18 cellular contexts compared by ENCODE assay signal in the genomic region with DNA sequence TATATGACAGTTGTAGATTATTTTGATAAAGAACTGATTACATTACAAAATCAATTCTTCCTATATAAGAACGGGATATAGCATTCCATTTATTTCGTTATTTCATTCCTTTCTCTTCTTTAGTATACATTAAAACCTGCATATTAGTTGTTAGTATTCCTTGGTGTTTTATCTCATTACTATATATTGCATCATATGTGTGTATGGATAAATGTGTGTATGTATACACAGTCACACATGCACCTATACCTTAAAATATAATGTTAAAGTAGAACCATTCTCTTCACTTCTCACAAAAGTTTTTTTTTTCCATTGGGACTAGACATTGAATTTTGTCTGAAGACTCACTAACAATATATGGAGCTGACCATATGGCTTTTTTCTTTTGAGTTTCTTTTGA. TPM values are rescaled to one million over a fixed set of nuclear protein-coding genes. Genes with fewer than 3 reads are reported as not detected.
DNase-seq lines count a peak whose midpoint lies in the region; ATAC-seq, FAIRE-seq and TF ChIP-seq lines count a peak whose summit lies in the region.
"Had no signal": no experiment of that assay in that cellular context is flagged by ENCODE, and none has a peak within 500 bp of the region (broad histone marks: within the 10 kb centered on the region; RNA-seq: fewer than 3 reads in every experiment).

No MANE protein-coding gene starts in this region.

- H3K4me2 ChIP-seq in A549 (no peak overlapping the region), HCT116 (ENCODE audit: low read length) (no peak overlapping the region), GM12878 (ENCODE audit: control insufficient read depth, insufficient read depth) (no peak overlapping the region)

- H3K27ac ChIP-seq in A549 (peak overlapping the region; percentile 78 to 92; a peak in 4 of 6 replicates), HCT116 (ENCODE audit: low read depth, low read length) (peak overlapping the region; percentile 97; the same call in 1 of the 2 replicates), GM12878 (ENCODE audit: control insufficient read depth, insufficient read depth) (no peak overlapping the region)

- in situ Hi-C loops in GM12878 (cut with MboI) = no loop called here

- TF ChIP-seq CTCF in A549 (IDR thresholded peaks at IDR 0.05) (no peak), HCT116 (IDR thresholded peaks at IDR 0.05 in 2 of 3, conservative IDR thresholded peaks at IDR 0.05 in 1 of 3; ENCODE audit: borderline replicate concordance in 1 of 3, insufficient read depth in 1 of 3, low read depth in 2 of 3, low read length in 2 of 3) (no peak), GM12878 (IDR thresholded peaks at IDR 0.05 in 2 of 3, conservative IDR thresholded peaks at IDR 0.05 in 1 of 3; ENCODE audit: control insufficient read depth in 2 of 3, extremely low read depth in 1 of 3, insufficient read depth in 1 of 3, low read depth in 3 of 3, low read length in 3 of 3) (no peak)

- no peak for DNase-seq in A549 (ENCODE audit: low read depth in 1 of 2, low spot score in 1 of 2)
- no peak for DNase-seq in HCT116 (ENCODE audit: low read depth, low spot score)
- no peak for DNase-seq in GM12878 (ENCODE audit: low read depth, low spot score)
- no peak for DNase-seq in EL
- DNase-seq in SW480 (ENCODE audit: low spot score) = no peak
- no peak for DNase-seq in DMS79 treated with DMSO at 0.1 percent for 48 hours (lab: John Stamatoyannopoulos, UW)
- DNase-seq: 8988T; C1 segment of cervical spinal cord; Calu3; CD4-positive, alpha-beta memory T cell; COR-L47; DMS153; GF-D8; GOT3 had no signal

- TF ChIP-seq RAD21 in A549 (conservative IDR thresholded peaks at IDR 0.05 in 1 of 2, IDR thresholded peaks at IDR 0.05 in 1 of 2) = no peak
- TF ChIP-seq RAD21 in HCT116 (IDR thresholded peaks at IDR 0.05; ENCODE audit: low read depth) = no peak
- TF ChIP-seq RAD21 in GM12878 (IDR thresholded peaks at IDR 0.05; ENCODE audit: insufficient read depth, low read depth, low read length) = no peak

- H3K4me3 ChIP-seq in A549 (no peak overlapping the region), HCT116 (replicated peaks in 1 of 2; ENCODE audit: low read depth in 1 of 2, low read length in 2 of 2) (no peak overlapping the region), GM12878 (no peak overlapping the region)
- H3K4me3 ChIP-seq: HAP-1 had no signal

- 89% methylated on average over 2 of the region's 2 CpGs for WGBS in A549 (ENCODE audit: missing lambda C conversion rate)
- 50% methylated on average over 2 of the region's 2 CpGs for WGBS in GM12878 (ENCODE audit: insufficient coverage, insufficient replicate concordance, low lambda C conversion rate, missing lambda C conversion rate)

- POLR2A ChIA-PET in A549 (lab: Yijun Ruan, JAX) (no interaction called here), HCT116 (lab: Charles Lee) (no interaction called here), GM12878 (lab: Charles Lee) (no interaction called here)

- H3K9me2 ChIP-seq in HCT116 (ENCODE audit: insufficient read depth) = no peaks in the 10 kb centered on the region

- SMC1A ChIA-PET in GM12878 (lab: Charles Lee; ENCODE audit: uncharacterized antibody, unreplicated experiment) = no interaction called here

- BruUV-seq in HCT116 (replicated peaks; lab: Mats Ljungman, UMichigan) (no TSS peak), GM12878 (replicated peaks; lab: Mats Ljungman, UMichigan) (no TSS peak)

- intact Hi-C loops in HCT116 (cut with micrococcal nuclease) (no loop called here), GM12878 (cut with micrococcal nuclease; ENCODE audit: unreplicated experiment) (no loop called here)

- FAIRE-seq in A549 (lab: Jason Lieb, UNC) (no peak), GM12878 (lab: Jason Lieb, UNC) (peak; percentile 27)
- FAIRE-seq: GM12892, H54 had no signal

- H3K79me2 ChIP-seq in HCT116 (ENCODE audit: insufficient read depth, low read length) (peaks cover 71% of the 10 kb centered on the region), GM12878 (ENCODE audit: control insufficient read depth, insufficient read depth, low read length) (no peaks in the 10 kb centered on the region)

- H4K20me1 ChIP-seq in HCT116 (ENCODE audit: insufficient read depth) (no peaks in the 10 kb centered on the region), GM12878 (ENCODE audit: control insufficient read depth, insufficient read depth) (no peaks in the 10 kb centered on the region)

- CTCF ChIA-PET in A549 (lab: Yijun Ruan, JAX) = no interaction called here
- CTCF ChIA-PET in HCT116 (lab: Charles Lee) = no interaction called here
- CTCF ChIA-PET in GM12878 (lab: Yijun Ruan, JAX) = interaction anchor here (0.5 kb wide), 1 partner anchor 89 kb away, joined by 5 read pairs; no protein-coding TSS in a partner anchor

- no peak overlapping the region for H2AFZ ChIP-seq in HCT116 (ENCODE audit: low read depth, low read length, poor library complexity, severe bottlenecking)
- no peak overlapping the region for H2AFZ ChIP-seq in GM12878 (ENCODE audit: control insufficient read depth, low read depth, low read length)

- TF ChIP-seq POLR2A in A549 (IDR thresholded peaks at IDR 0.05; ENCODE audit: low read length) (no peak), HCT116 (IDR thresholded peaks at IDR 0.05; ENCODE audit: borderline replicate concordance, extremely low read depth, insufficient read depth, insufficient read length) (no peak), GM12878 (IDR thresholded peaks at IDR 0.05; ENCODE audit: low read depth, low read length) (no peak)

- H3K9me3 ChIP-seq in A549 (no peaks in the 10 kb centered on the region; the same call in 2 of the 3 replicates), HCT116 (ENCODE audit: control insufficient read depth in 1 of 2, insufficient read depth in 1 of 2, low read depth in 1 of 2, low read length in 2 of 2) (no peaks in the 10 kb centered on the region), GM12878 (replicated peaks; ENCODE audit: control insufficient read depth, insufficient read depth, low read length) (no peaks in the 10 kb centered on the region)
- H3K9me3 ChIP-seq: HAP-1 had no signal

- TF ChIP-seq EP300 in A549 (IDR thresholded peaks at IDR 0.05) (no peak), GM12878 (IDR thresholded peaks at IDR 0.05; ENCODE audit: borderline replicate concordance in 1 of 2, control insufficient read depth in 1 of 2, low read depth in 2 of 2, low read length in 2 of 2) (no peak)

- H3K9ac ChIP-seq in HCT116 (ENCODE audit: low read length) (no peak overlapping the region), GM12878 (ENCODE audit: control insufficient read depth, insufficient read depth, low read length) (no peak overlapping the region)

- peaks cover 27% of the 10 kb centered on the region for H3K4me1 ChIP-seq in A549
- peaks cover 75 to 97% of the 10 kb centered on the region in 2 experiments for H3K4me1 ChIP-seq in HCT116 (ENCODE audit: control insufficient read depth in 1 of 2, insufficient read depth in 2 of 2, low read length in 2 of 2)
- no peaks in the 10 kb centered on the region for H3K4me1 ChIP-seq in GM12878 (ENCODE audit: control insufficient read depth, insufficient read depth, low read length)
- H3K4me1 ChIP-seq: HAP-1 had no signal

- RAD21 ChIA-PET in HCT116 (lab: Charles Lee; ENCODE audit: low non-redundant PET in 1 of 2, low total read pairs in 2 of 2, uncharacterized antibody in 2 of 2, unreplicated experiment in 2 of 2) = no interaction called here
- RAD21 ChIA-PET in GM12878 (lab: Charles Lee; ENCODE audit: unreplicated experiment) = no interaction called here

- ATAC-seq in A549 (no peak), HCT116 (no peak), GM12878 (no peak)

- H3K27me3 ChIP-seq in HCT116 (ENCODE audit: insufficient read depth, low read length) (no peaks in the 10 kb centered on the region), GM12878 (replicated peaks in 1 of 2; ENCODE audit: control insufficient read depth in 2 of 2, insufficient read depth in 2 of 2, low read length in 1 of 2) (no peaks in the 10 kb centered on the region)

- peaks cover 0 to 14% of the 10 kb centered on the region in 2 experiments; a peak in 1 of 4 replicates for H3K36me3 ChIP-seq in HCT116 (ENCODE audit: control insufficient read depth in 1 of 2, insufficient read depth in 2 of 2, low read length in 2 of 2)
- no peaks in the 10 kb centered on the region for H3K36me3 ChIP-seq in GM12878 (ENCODE audit: control insufficient read depth in 2 of 2, insufficient read depth in 2 of 2, low read length in 1 of 2)
- H3K36me3 ChIP-seq: HAP-1 had no signal

RNA-seq across cellular contexts. Expression of a gene that starts 5.3 kb away (rescaled TPM):
- polyA plus RNA-seq in A549 (2011; rRNA removed) = 88.8 and 99.3 TPM in 2 replicates
- 46.5 and 60.1 TPM in 2 replicates for polyA plus RNA-seq in A549 (2012; cell fraction: cytosol; rRNA removed)
- polyA plus RNA-seq in A549 (2012; cell fraction: nucleus; rRNA removed) = 58.7 and 75.0 TPM in 2 replicates
- 113 to 134 TPM (median 123 TPM) in 3 replicates for polyA plus RNA-seq in A549 (2017; fragmentation: RNase III; extraction: RNeasy Plus Mini Kit Qiagen cat#74134 plus additional on column Dnase treatment)
- 94.3 and 135 TPM in 2 replicates for polyA minus RNA-seq in A549 (2011; rRNA and poly(A)+ RNA removed)
- total RNA-seq in HCT116 (2021; ENCODE audit: unreplicated experiment) = 166 TPM
- 66.4 and 71.5 TPM in 2 replicates for polyA plus RNA-seq in HCT116 (2012)
- total RNA-seq in GM12878 (2013; cell fraction: nucleolus; rRNA removed) = 1.7 and 1.9 TPM in 2 replicates
- 1.0 and 1.7 TPM in 2 replicates for total RNA-seq in GM12878 (2014; rRNA removed)
- 1.1 and 1.7 TPM in 2 replicates for total RNA-seq in GM12878 (2014; rRNA removed; fragmentation: Illumina TruSeq; extraction: Trizol)
- 2.1 TPM in 2 replicates for total RNA-seq in GM12878 (2021)
- polyA plus RNA-seq in GM12878 (2011; ENCODE audit: low read depth) = not detected
- 7.7 and 10.7 TPM in 2 replicates for polyA plus RNA-seq in GM12878 (2011; rRNA removed)
- polyA plus RNA-seq in GM12878 (2011; cell fraction: cytosol; rRNA removed) = 6.2 and 8.7 TPM in 2 replicates
- 9.0 and 9.5 TPM in 2 replicates for polyA plus RNA-seq in GM12878 (2011; cell fraction: nucleus; rRNA removed)
- 0.24 and 0.46 TPM in 2 replicates for polyA plus RNA-seq in GM12878 (2012)
- 1.3 and 2.4 TPM in 2 replicates for polyA plus RNA-seq in GM12878 (2014; fragmentation: Illumina TruSeq; extraction: Trizol)
- polyA plus RNA-seq in GM12878 (2014; fragmentation: Nextera tagmentation; extraction: Ambion mirVana) = 1 to 10 TPM; 1.4 TPM
- 0.98 and 2.0 TPM in 2 replicates for polyA plus RNA-seq in GM12878 (2014; rRNA removed)
- polyA plus RNA-seq in GM12878 (2016; fragmentation: Nextera tagmentation; extraction: Ambion mirVana) = 1 to 10 TPM; 1.4 to 2.7 TPM
- polyA minus RNA-seq in GM12878 (2011; rRNA and poly(A)+ RNA removed) = 10.9 and 14.3 TPM in 2 replicates
- 9.6 and 10.0 TPM in 2 replicates for polyA minus RNA-seq in GM12878 (2011; cell fraction: cytosol; rRNA and poly(A)+ RNA removed)
- 7.6 and 11.6 TPM in 2 replicates for polyA minus RNA-seq in GM12878 (2011; cell fraction: nucleus; rRNA and poly(A)+ RNA removed)

RNA-seq across cellular contexts. Expression of a gene that starts 11.3 kb away (rescaled TPM):
- polyA plus RNA-seq in A549 (2011; rRNA removed) (15.4 and 20.5 TPM in 2 replicates), A549 (2017; fragmentation: RNase III; extraction: RNeasy Plus Mini Kit Qiagen cat#74134 plus additional on column Dnase treatment) (11.1 to 12.2 TPM (median 12.0 TPM) in 3 replicates), GM12878 (2011; rRNA removed) (3.9 and 7.0 TPM in 2 replicates), GM12878 (2014; fragmentation: Illumina TruSeq; extraction: Trizol) (2.7 and 6.0 TPM in 2 replicates), GM12878 (2014; fragmentation: Nextera tagmentation; extraction: Ambion mirVana) (under 1 TPM; 0.71 to 0.80 TPM), GM12878 (2014; rRNA removed) (0.88 and 1.3 TPM in 2 replicates), GM12878 (2016; fragmentation: Nextera tagmentation; extraction: Ambion mirVana) (under 1 TPM; 0.35 to 0.54 TPM)
- polyA plus RNA-seq in A549 (2012; cell fraction: cytosol; rRNA removed) = 3.8 and 4.5 TPM in 2 replicates
- 3.9 and 8.1 TPM in 2 replicates for polyA plus RNA-seq in A549 (2012; cell fraction: nucleus; rRNA removed)
- 13.0 and 23.2 TPM in 2 replicates for polyA minus RNA-seq in A549 (2011; rRNA and poly(A)+ RNA removed)
- total RNA-seq in HCT116 (2021; ENCODE audit: unreplicated experiment) (99.1 TPM), GM12878 (2014; rRNA removed) (1.2 and 2.0 TPM in 2 replicates), GM12878 (2014; rRNA removed; fragmentation: Illumina TruSeq; extraction: Trizol) (1.6 and 2.3 TPM in 2 replicates), GM12878 (2021) (2.5 and 3.0 TPM in 2 replicates)
- 29.2 and 35.4 TPM in 2 replicates for polyA plus RNA-seq in HCT116 (2012)
- total RNA-seq in GM12878 (2013; cell fraction: nucleolus; rRNA removed) = 7.5 and 8.6 TPM in 2 replicates
- polyA plus RNA-seq in GM12878 (2011; ENCODE audit: low read depth) = 1.4 TPM
- 1.4 and 1.7 TPM in 2 replicates for polyA plus RNA-seq in GM12878 (2011; cell fraction: cytosol; rRNA removed)
- polyA plus RNA-seq in GM12878 (2011; cell fraction: nucleus; rRNA removed) = 4.5 and 5.5 TPM in 2 replicates
- polyA plus RNA-seq in GM12878 (2012) = 0.66 and 0.74 TPM in 2 replicates
- polyA minus RNA-seq in GM12878 (2011; rRNA and poly(A)+ RNA removed) = 4.2 and 5.4 TPM in 2 replicates
- polyA minus RNA-seq in GM12878 (2011; cell fraction: cytosol; rRNA and poly(A)+ RNA removed) = 1.7 TPM in 2 replicates
- polyA minus RNA-seq in GM12878 (2011; cell fraction: nucleus; rRNA and poly(A)+ RNA removed) = 4.0 and 6.0 TPM in 2 replicates
- total RNA-seq: G401 had no signal

Comparison
In these comparisons a context has a peak if more than half of its experiments do, and no peak if none do; other contexts are left out.
1. RNA of a gene that starts 5.3 kb away (total RNA-seq): 166 TPM in HCT116 (single experiment); 1.0 to 2.1 TPM in GM12878; every median in the first group is over 10 times any median in the second.
2. RNA of a gene that starts 11.3 kb away (total RNA-seq): 99.1 TPM in HCT116 (single experiment); 1.2 to 8.6 TPM in GM12878; every median in the first group is over 10 times any median in the second.